ENCODE assay signal across 8 cellular contexts in genomic region chr16:87388818-87389134, GRCh38. TPM values are rescaled to one million over a fixed set of nuclear protein-coding genes. Genes with fewer than 3 reads are reported as not detected.
A peak's percentile ranks its signal among the peaks of the same experiment; 100 is the strongest.
DNase-seq lines count a peak whose midpoint lies in the region; ATAC-seq and TF ChIP-seq lines count a peak whose summit lies in the region.

No MANE protein-coding gene starts in this region.

- peaks cover 49% of the 10 kb centered on the region for H3K4me1 Mint-ChIP-seq in nephron progenitor cell

- no peaks in the 10 kb centered on the region for H3K36me3 ChIP-seq in A673 (ENCODE audit: insufficient read depth, low read length, poor library complexity, severe bottlenecking)
- H3K36me3 ChIP-seq in KOPT-K1 (ENCODE audit: insufficient read depth, low read length): no peaks in the 10 kb centered on the region

- H3K4me3 Mint-ChIP-seq in nephron progenitor cell: peak overlapping the region; percentile 56

- CTCF ChIA-PET in A673 (lab: Charles Lee): interaction anchor here (1.4 kb wide), 1 partner anchor 247 kb away, joined by 5 read pairs; no protein-coding TSS in a partner anchor

- H3K36me3 Mint-ChIP-seq in nephron progenitor cell (ENCODE audit: low read depth): no peaks in the 10 kb centered on the region

- H3K9me3 ChIP-seq in A673 (ENCODE audit: low read depth, low read length, poor library complexity, severe bottlenecking): no peaks in the 10 kb centered on the region
- H3K9me3 ChIP-seq in KOPT-K1 (ENCODE audit: insufficient read depth, low read length, poor library complexity, severe bottlenecking): no peaks in the 10 kb centered on the region

- no peaks in the 10 kb centered on the region for H3K27me3 ChIP-seq in A673 (replicated peaks; ENCODE audit: insufficient read depth, low read depth, low read length, poor library complexity)

- DNase-seq in A673 (ENCODE audit: low spot score): no peak
- no peak for DNase-seq in caudate nucleus (lab: John Stamatoyannopoulos, UW)
- DNase-seq in nephron progenitor cell: no peak
- DNase-seq in D341Med (ENCODE audit: low spot score): no peak
- no peak for DNase-seq in DMS114 treated with DMSO at 0.1 percent for 48 hours (lab: John Stamatoyannopoulos, UW; ENCODE audit: unreplicated experiment)

- BruUV-seq in A673 (replicated peaks; lab: Mats Ljungman, UMichigan): no TSS peak

- intact Hi-C loops in A673 (cut with micrococcal nuclease; ENCODE audit: unreplicated experiment): no loop called here

- TF ChIP-seq CTCF in A673 (conservative IDR thresholded peaks at IDR 0.05; ENCODE audit: low read depth, low read length) (no peak), nephron progenitor cell (IDR thresholded peaks at IDR 0.05) (no peak)

- peaks cover 34% of the 10 kb centered on the region for H3K4me1 ChIP-seq in A673 (ENCODE audit: insufficient read depth, low read length, poor library complexity, severe bottlenecking)

- peak overlapping the region; percentile 96 for H3K27ac Mint-ChIP-seq in nephron progenitor cell

- H3K27me3 Mint-ChIP-seq in nephron progenitor cell (ENCODE audit: low read depth, poor library complexity): peaks cover 3% of the 10 kb centered on the region

- ATAC-seq in GM19397 (IDR thresholded peaks at IDR 0.05; ENCODE audit: unreplicated experiment) (no peak), HG02870 (IDR thresholded peaks at IDR 0.05; ENCODE audit: unreplicated experiment) (no peak)

- POLR2A ChIA-PET in A673 (lab: Charles Lee; ENCODE audit: low non-redundant PET): no interaction called here

- H3K9me3 Mint-ChIP-seq in nephron progenitor cell: no peaks in the 10 kb centered on the region

- peak overlapping the region; percentile 87 for H3K27ac ChIP-seq in A673 (ENCODE audit: low read depth, low read length, poor library complexity, severe bottlenecking)
- peak overlapping the region; percentile 56 for H3K27ac ChIP-seq in KOPT-K1 (ENCODE audit: low read depth, low read length, poor library complexity, severe bottlenecking)
- H3K27ac ChIP-seq in caudate nucleus (ENCODE audit: low read depth, low read length): peak overlapping the region; percentile 99

- peak overlapping the region; percentile 9 for H3K4me3 ChIP-seq in A673 (ENCODE audit: low read depth, low read length, poor library complexity, severe bottlenecking)

RNA-seq across cellular contexts. Expression of gene MAP1LC3B, which starts 3.4 kb away (rescaled TPM):
- 68.6 and 74.7 TPM in 2 replicates for total RNA-seq in A673 (2021)

RNA-seq across cellular contexts. Expression of gene FBXO31, which starts 5.2 kb away (rescaled TPM):
- 32.2 and 34.3 TPM in 2 replicates for total RNA-seq in A673 (2021)
